ENCODE assay signal across 24 cellular contexts in the genomic region with DNA sequence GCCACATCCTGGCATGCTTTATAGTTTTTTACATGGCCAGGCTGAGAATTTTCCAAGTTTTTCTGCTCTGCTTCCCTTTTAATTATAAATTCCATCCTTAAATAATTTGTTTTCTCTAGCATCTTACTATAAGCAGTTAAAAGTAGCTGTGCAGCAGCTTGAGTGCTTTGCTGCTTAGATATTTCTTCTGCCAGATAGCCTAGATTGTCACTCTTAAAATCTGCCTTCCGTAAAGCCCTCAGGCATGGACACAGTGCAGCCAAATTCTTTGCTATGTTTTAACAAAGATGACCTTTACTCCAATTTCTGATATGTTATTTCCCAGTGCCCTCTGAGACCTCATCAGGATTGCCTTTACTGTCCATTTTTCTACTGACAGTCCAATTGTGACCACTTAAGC.
"Had no signal": no experiment of that assay in that cellular context is flagged by ENCODE, and none has a peak within 500 bp of the region (broad histone marks: within the 10 kb centered on the region; RNA-seq: fewer than 3 reads in every experiment).

No MANE protein-coding gene starts in this region.

- H3K4me3 Mint-ChIP-seq: activated CD4-positive, alpha-beta memory T cell treated with anti-CD3 and anti-CD28 coated beads for 36 hours; activated naive CD4-positive, alpha-beta T cell treated with anti-CD3 and anti-CD28 coated beads, Interleukin-2, amount 50 U/mL, for 24 hours; activated naive CD8-positive, alpha-beta T cell treated with anti-CD3 and anti-CD28 coated beads, Interleukin-2, amount 50 U/mL, for 24 hours; activated T-cell treated with anti-CD3 and anti-CD28 coated beads, Interleukin-2, amount 50 U/mL, for 4 hours; activated T-helper 17 cell treated with anti-CD3 and anti-CD28 coated beads, Interleukin-2, amount 50 U/mL, for 72 hours; endodermal cell; T-helper 17 cell had no signal

- H3K36me3 ChIP-seq: breast epithelium, left ventricle myocardium inferior, pancreas, transverse colon, WERI-Rb-1 had no signal

- H3K4me3 ChIP-seq: breast epithelium, left ventricle myocardium inferior, pancreas, transverse colon had no signal

- H3K27ac Mint-ChIP-seq: activated CD4-positive, alpha-beta memory T cell treated with anti-CD3 and anti-CD28 coated beads for 36 hours; activated naive CD4-positive, alpha-beta T cell treated with anti-CD3 and anti-CD28 coated beads, Interleukin-2, amount 50 U/mL, for 24 hours; activated naive CD8-positive, alpha-beta T cell treated with anti-CD3 and anti-CD28 coated beads, Interleukin-2, amount 50 U/mL, for 24 hours; activated T-helper 17 cell treated with anti-CD3 and anti-CD28 coated beads, Interleukin-2, amount 50 U/mL, for 72 hours; endodermal cell; T-helper 17 cell had no signal

- H3K9me3 ChIP-seq: breast epithelium, pancreas, transverse colon had no signal

- H3K27me3 Mint-ChIP-seq: activated CD4-positive, alpha-beta memory T cell treated with anti-CD3 and anti-CD28 coated beads for 36 hours; activated naive CD8-positive, alpha-beta T cell treated with anti-CD3 and anti-CD28 coated beads, Interleukin-2, amount 50 U/mL, for 24 hours; T-helper 17 cell had no signal

- H3K4me1 Mint-ChIP-seq: activated naive CD8-positive, alpha-beta T cell treated with anti-CD3 and anti-CD28 coated beads, Interleukin-2, amount 50 U/mL, for 24 hours; endodermal cell; T-helper 17 cell had no signal

- DNase-seq: activated CD4-positive, alpha-beta memory T cell treated with anti-CD3 and anti-CD28 coated beads for 36 hours; activated CD4-positive, alpha-beta T cell treated with anti-CD3 and anti-CD28 coated beads for 48 hours; activated gamma-delta T cell treated with Interleukin-2 at 50 U/mL for 16 hours; activated naive CD8-positive, alpha-beta T cell treated with anti-CD3 and anti-CD28 coated beads, Interleukin-2, amount 50 U/mL, for 24 hours; activated T-cell treated with anti-CD3 and anti-CD28 coated beads, Interleukin-2, amount 50 U/mL, for 4 hours; central memory CD4-positive, alpha-beta T cell; endodermal cell; glutamatergic neuron; left ventricle myocardium inferior; nucleus accumbens; pancreas; right cardiac atrium; stimulated activated CD4-positive, alpha-beta T cell treated with anti-CD3 and anti-CD28 coated beads, Interleukin-15, amount 100 ng/mL, for 24 hours; stimulated activated CD4-positive, alpha-beta T cell treated with anti-CD3 and anti-CD28 coated beads, Interleukin-2, amount 100 ng/mL, for 24 hours; stimulated activated naive CD4-positive, alpha-beta T cell; T-helper 17 cell; T1000; transverse colon; WERI-Rb-1 had no signal

- H3K4me1 ChIP-seq: breast epithelium had no signal

- ATAC-seq: activated CD4-positive, CD25-positive, alpha-beta regulatory T cell treated with anti-CD3 and anti-CD28 coated beads, Interleukin-2, amount 50 U/mL, for 24 hours; activated naive CD8-positive, alpha-beta T cell treated with anti-CD3 and anti-CD28 coated beads, Interleukin-2, amount 50 U/mL, for 24 hours; activated T-cell treated with anti-CD3 and anti-CD28 coated beads, Interleukin-2, amount 50 U/mL, for 4 hours; activated T-helper 17 cell treated with anti-CD3 and anti-CD28 coated beads, Interleukin-2, amount 50 U/mL, for 72 hours; esophagus mucosa; pancreas; right cardiac atrium; T-helper 17 cell had no signal

- H3K27ac ChIP-seq: left ventricle myocardium inferior, pancreas, transverse colon, WERI-Rb-1 had no signal

- H3K36me3 Mint-ChIP-seq: activated CD4-positive, alpha-beta memory T cell treated with anti-CD3 and anti-CD28 coated beads for 36 hours had no signal

- H3K27me3 ChIP-seq: breast epithelium, pancreas, transverse colon had no signal

- H3K9me3 Mint-ChIP-seq: activated T-helper 17 cell treated with anti-CD3 and anti-CD28 coated beads, Interleukin-2, amount 50 U/mL, for 72 hours had no signal
